13 cellular contexts compared by ENCODE assay signal in the genomic region with DNA sequence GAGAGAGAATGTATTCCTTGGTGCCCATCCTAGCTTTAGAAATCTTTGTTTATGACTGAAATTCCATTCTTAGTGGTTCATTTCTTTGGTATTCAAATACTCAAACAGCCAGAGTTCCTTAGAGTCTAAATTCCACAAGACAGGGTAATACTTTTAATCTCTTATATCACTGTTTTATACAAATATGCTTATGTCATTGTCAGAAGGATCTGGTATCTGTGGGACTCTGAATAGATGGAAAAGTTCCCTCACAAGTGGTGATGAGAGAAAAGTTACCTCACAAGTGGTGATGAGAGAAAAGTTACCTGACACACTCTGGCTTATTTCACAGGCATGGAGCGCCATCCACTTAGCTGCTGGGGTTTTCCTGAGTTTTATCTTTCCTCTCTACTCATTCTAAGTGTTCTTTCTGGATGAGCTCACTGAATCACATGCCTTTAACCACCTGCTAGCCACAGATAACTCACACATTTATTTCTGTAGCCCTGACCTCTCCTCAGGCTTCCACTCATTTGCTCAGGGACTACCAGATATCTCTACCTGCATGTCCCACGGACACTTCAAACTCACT.
DNase-seq lines count a peak whose midpoint lies in the region; ATAC-seq and TF ChIP-seq lines count a peak whose summit lies in the region.
"Had no signal": no experiment of that assay in that cellular context is flagged by ENCODE, and none has a peak within 500 bp of the region (broad histone marks: within the 10 kb centered on the region; RNA-seq: fewer than 3 reads in every experiment).

No MANE protein-coding gene starts in this region.

- H3K9me3 ChIP-seq in AG04450 (ENCODE audit: control insufficient read depth, insufficient read depth, low read length), result no peaks in the 10 kb centered on the region; the same call in 1 of the 2 replicates

- in situ Hi-C loops in astrocyte of the spinal cord (cut with HindIII; ENCODE audit: low sequenced_read_pairs), result no loop called here

- H3K36me3 Mint-ChIP-seq in HFFc6 (ENCODE audit: low read depth), result peaks cover 4% of the 10 kb centered on the region; the same call in 1 of the 2 replicates
- H3K36me3 Mint-ChIP-seq: CD14-positive monocyte; stimulated activated naive B cell treated with anti-CD40 and anti-IgM and Interleukin-4, amounts not matched to agents 10 μg/mL and 1 μg/mL and 100 μg/mL, for 72 hours had no signal

- H3K27ac ChIP-seq in AG04450 (ENCODE audit: low read depth, low read length), result peak overlapping the region; percentile 92

- H3K4me3 ChIP-seq in AG04450 (ENCODE audit: low read depth, low read length) (no peak overlapping the region), astrocyte of the spinal cord (ENCODE audit: low read depth, low read length) (no peak overlapping the region), lower leg skin (ENCODE audit: low read depth, poor library complexity, severe bottlenecking) (no peak overlapping the region)

- intact Hi-C loops in lower leg skin (cut with DNase I; ENCODE audit: low total_unique reads), result no loop called here

- peak overlapping the region; percentile 38 for H3K4me3 Mint-ChIP-seq in HFFc6
- H3K4me3 Mint-ChIP-seq: CD14-positive monocyte; central memory CD8-positive, alpha-beta T cell; stimulated activated naive B cell treated with anti-CD40 and anti-IgM and Interleukin-4, amounts not matched to agents 10 μg/mL and 1 μg/mL and 100 μg/mL, for 72 hours had no signal

- no peaks in the 10 kb centered on the region for H3K27me3 Mint-ChIP-seq in HFFc6 (ENCODE audit: insufficient read depth)
- H3K27me3 Mint-ChIP-seq: central memory CD8-positive, alpha-beta T cell; stimulated activated naive B cell treated with anti-CD40 and anti-IgM and Interleukin-4, amounts not matched to agents 10 μg/mL and 1 μg/mL and 100 μg/mL, for 72 hours had no signal

- no peaks in the 10 kb centered on the region for H3K9me3 Mint-ChIP-seq in HFFc6

- H3K27me3 ChIP-seq in AG04450 (ENCODE audit: control insufficient read depth, insufficient read depth, low read length), result no peaks in the 10 kb centered on the region

- CTCF ChIA-PET in AG04450 (lab: Charles Lee), result interaction anchor here (1.3 to 2.0 kb wide), 2 partner anchors 85 to 786 kb away, joined by 3 to 5 read pairs; no protein-coding TSS in a partner anchor

- no peak for TF ChIP-seq POLR2A in lower leg skin (IDR thresholded peaks at IDR 0.05)

- no peak for TF ChIP-seq CTCF in AG04450 (IDR thresholded peaks at IDR 0.05; ENCODE audit: low read depth, low read length)
- no peak for TF ChIP-seq CTCF in HFFc6 (IDR thresholded peaks at IDR 0.05)
- TF ChIP-seq CTCF in astrocyte of the spinal cord (IDR thresholded peaks at IDR 0.05; ENCODE audit: low read depth, low read length), result no peak
- TF ChIP-seq CTCF in lower leg skin (IDR thresholded peaks at IDR 0.05), result no peak

- WGBS in lower leg skin, 2 donors, result 90 to 93% methylated on average over 2 of the region's 2 CpGs

- ATAC-seq in GM19023 (IDR thresholded peaks at IDR 0.05; ENCODE audit: unreplicated experiment), result no peak
- ATAC-seq: stimulated activated naive B cell treated with anti-CD40 and anti-IgM and Interleukin-4, amounts not matched to agents 10 μg/mL and 1 μg/mL and 100 μg/mL, for 72 hours had no signal

- POLR2A ChIA-PET in AG04450 (lab: Yijun Ruan, JAX), result interaction anchor here (0.7 to 1.1 kb wide), 3 partner anchors 92 to 786 kb away, joined by 4 read pairs; no protein-coding TSS in a partner anchor

- H3K4me1 Mint-ChIP-seq in HFFc6 (ENCODE audit: low read depth), result peaks cover 76% of the 10 kb centered on the region
- H3K4me1 Mint-ChIP-seq: CD14-positive monocyte; central memory CD8-positive, alpha-beta T cell; stimulated activated naive B cell treated with anti-CD40 and anti-IgM and Interleukin-4, amounts not matched to agents 10 μg/mL and 1 μg/mL and 100 μg/mL, for 72 hours had no signal

- DNase-seq in AG04450 (ENCODE audit: low read depth, low spot score) (peak; percentile 73), HFFc6 (peak; percentile 74), astrocyte of the spinal cord (ENCODE audit: low read depth, low spot score) (peak; percentile 79), islet precursor cell (peak; percentile 64), lower leg skin (ENCODE audit: low spot score in 2 of 2) (no peak), HuH-7 (ENCODE audit: low spot score) (no peak)
- DNase-seq in activated CD4-positive, alpha-beta T cell treated with anti-CD3 and anti-CD28 coated beads, Interleukin-2, amount 50 U/mL, for 1 hour, result no peak
- DNase-seq: NCI-H187 treated with DMSO at 0.1 percent for 48 hours; stimulated activated CD4-positive, alpha-beta T cell treated with anti-CD3 and anti-CD28 coated beads, Interleukin-15, amount 100 ng/mL, for 24 hours; stimulated activated naive B cell treated with anti-CD40 and anti-IgM and Interleukin-4, amounts not matched to agents 10 μg/mL and 1 μg/mL and 100 μg/mL, for 72 hours had no signal

- peak overlapping the region; percentile 89 for H3K27ac Mint-ChIP-seq in HFFc6
- H3K27ac Mint-ChIP-seq: CD14-positive monocyte; stimulated activated naive B cell treated with anti-CD40 and anti-IgM and Interleukin-4, amounts not matched to agents 10 μg/mL and 1 μg/mL and 100 μg/mL, for 72 hours had no signal

Comparison
In these comparisons a context has a peak if more than half of its experiments do, and no peak if none do; other contexts are left out.
1. DNase-seq: peak in AG04450 (single experiment), HFFc6 (single experiment), astrocyte of the spinal cord (single experiment) and islet precursor cell (single experiment); none in lower leg skin (0 of 2), activated CD4-positive, alpha-beta T cell treated with anti-CD3 and anti-CD28 coated beads, Interleukin-2, amount 50 U/mL, for 1 hour (single experiment) and HuH-7 (single experiment).